25 cellular contexts compared by ENCODE assay signal in genomic region chr4:43766648-43767047, GRCh38.
DNase-seq lines count a peak whose midpoint lies in the region; ATAC-seq, FAIRE-seq and TF ChIP-seq lines count a peak whose summit lies in the region.
"Had no signal": no experiment of that assay in that cellular context is flagged by ENCODE, and none has a peak within 500 bp of the region (broad histone marks: within the 10 kb centered on the region; RNA-seq: fewer than 3 reads in every experiment).

No MANE protein-coding gene starts in this region.

- H2AFZ ChIP-seq in PC-3 (ENCODE audit: low read length): 0 out of 2 replicates have a peak overlapping the region, but pooled peaks have one; percentile 30

- H3K27me3 Mint-ChIP-seq in osteocyte (ENCODE audit: unreplicated experiment): no peaks in the 10 kb centered on the region
- H3K27me3 Mint-ChIP-seq: CD8-positive, alpha-beta memory T cell; stimulated activated memory B cell treated with anti-CD40 and anti-IgM and Interleukin-4, amounts not matched to agents 10 μg/mL and 1 μg/mL and 100 μg/mL, for 72 hours had no signal

- H3K27ac Mint-ChIP-seq in osteocyte (ENCODE audit: unreplicated experiment): no peak overlapping the region
- H3K27ac Mint-ChIP-seq: CD8-positive, alpha-beta memory T cell; stimulated activated memory B cell treated with anti-CD40 and anti-IgM and Interleukin-4, amounts not matched to agents 10 μg/mL and 1 μg/mL and 100 μg/mL, for 72 hours had no signal

- no peaks in the 10 kb centered on the region for H3K27me3 ChIP-seq in PC-3 (ENCODE audit: low read length)
- no peaks in the 10 kb centered on the region for H3K27me3 ChIP-seq in brain microvascular endothelial cell (replicated peaks)
- H3K27me3 ChIP-seq: pancreas had no signal

- H3K4me1 ChIP-seq in PC-3 (ENCODE audit: insufficient read depth, low read length): 0 out of 2 replicates have a peak, but pooled peaks cover 5% of the 10 kb centered on the region
- H3K4me1 ChIP-seq: pancreas had no signal

- no peak overlapping the region for H3K9ac ChIP-seq in PC-3 (ENCODE audit: low read length)

- no TSS peak for BruUV-seq in PC-3 (replicated peaks; lab: Mats Ljungman, UMichigan)

- TF ChIP-seq POLR2A in GM12892 (IDR thresholded peaks at IDR 0.05; ENCODE audit: low read depth, low read length): no peak

- H3F3A ChIP-seq in PC-3 (ENCODE audit: low read length, unreplicated experiment): no peaks in the 10 kb centered on the region

- in situ Hi-C loops in brain microvascular endothelial cell (cut with HindIII; ENCODE audit: low pct_ligation_motif_present, low sequenced_read_pairs): no loop called here

- H3K36me3 ChIP-seq in PC-3 (ENCODE audit: low read depth, low read length): no peaks in the 10 kb centered on the region
- H3K36me3 ChIP-seq in brain microvascular endothelial cell (replicated peaks): no peaks in the 10 kb centered on the region
- H3K36me3 ChIP-seq: pancreas had no signal

- H3K9me3 ChIP-seq in PC-3 (ENCODE audit: low read length): no peaks in the 10 kb centered on the region
- H3K9me3 ChIP-seq: pancreas had no signal

- H4K20me1 ChIP-seq in PC-3 (ENCODE audit: low read length): no peaks in the 10 kb centered on the region

- H3K27ac ChIP-seq in PC-3 (ENCODE audit: low read length): no peak overlapping the region
- no peak overlapping the region for H3K27ac ChIP-seq in brain microvascular endothelial cell
- H3K27ac ChIP-seq: pancreas had no signal

- H3K4me2 ChIP-seq in PC-3 (ENCODE audit: low read length): no peak overlapping the region

- intact Hi-C loops in PC-3 (cut with micrococcal nuclease): no loop called here

- no peaks in the 10 kb centered on the region for H3K4me1 Mint-ChIP-seq in osteocyte (ENCODE audit: unreplicated experiment)
- H3K4me1 Mint-ChIP-seq: CD8-positive, alpha-beta memory T cell had no signal

- H3K9me2 ChIP-seq in PC-3 (replicated peaks; ENCODE audit: low read length): no peaks in the 10 kb centered on the region

- no peaks in the 10 kb centered on the region for H3K36me3 Mint-ChIP-seq in osteocyte (ENCODE audit: unreplicated experiment)
- H3K36me3 Mint-ChIP-seq: CD8-positive, alpha-beta memory T cell; stimulated activated memory B cell treated with anti-CD40 and anti-IgM and Interleukin-4, amounts not matched to agents 10 μg/mL and 1 μg/mL and 100 μg/mL, for 72 hours had no signal

- no peaks in the 10 kb centered on the region for H3K9me3 Mint-ChIP-seq in osteocyte (ENCODE audit: unreplicated experiment)
- H3K9me3 Mint-ChIP-seq: stimulated activated memory B cell treated with anti-CD40 and anti-IgM and Interleukin-4, amounts not matched to agents 10 μg/mL and 1 μg/mL and 100 μg/mL, for 72 hours had no signal

- DNase-seq in GM12892 (ENCODE audit: insufficient read length) (no peak), PC-3 (no peak), NCI-H2107 treated with DMSO at 0.1 percent for 48 hours (lab: John Stamatoyannopoulos, UW; ENCODE audit: unreplicated experiment) (no peak), osteocyte (ENCODE audit: extremely low spot score, unreplicated experiment) (no peak), brain microvascular endothelial cell (no peak)
- no peak for DNase-seq in stimulated activated CD4-positive, alpha-beta T cell treated with anti-CD3 and anti-CD28 coated beads, Interleukin-2, amount 100 ng/mL, for 24 hours
- DNase-seq: activated CD4-positive, alpha-beta T cell treated with anti-CD3 and anti-CD28 coated beads, Interleukin-2, amount 50 U/mL, for 1 hour; activated CD8-positive, alpha-beta memory T cell treated with anti-CD3 and anti-CD28 coated beads, Interleukin-2, amount 50 U/mL, for 48 hours; activated gamma-delta T cell treated with Interleukin-2 at 50 U/mL for 16 hours; amniotic stem cell; CD8-positive, alpha-beta memory T cell; DND-41; erythroblast; HCEC 1CT; kidney glomerular epithelial cell; mammary epithelial cell; NCI-H2227 treated with DMSO at 0.1 percent for 48 hours; NCI-H82; pancreas; SIG-M5 had no signal

- no peak overlapping the region for H3K4me3 Mint-ChIP-seq in osteocyte (ENCODE audit: unreplicated experiment)
- H3K4me3 Mint-ChIP-seq: CD8-positive, alpha-beta memory T cell; stimulated activated memory B cell treated with anti-CD40 and anti-IgM and Interleukin-4, amounts not matched to agents 10 μg/mL and 1 μg/mL and 100 μg/mL, for 72 hours had no signal

- no peaks in the 10 kb centered on the region for H3K79me2 ChIP-seq in PC-3 (ENCODE audit: low read length)

- H3K4me3 ChIP-seq in PC-3 (ENCODE audit: low read length): no peak overlapping the region
- no peak overlapping the region for H3K4me3 ChIP-seq in brain microvascular endothelial cell (ENCODE audit: low read depth, low read length)
- H3K4me3 ChIP-seq: pancreas had no signal

- CTCF ChIA-PET in PC-3 (lab: Charles Lee): no interaction called here

- no peak for TF ChIP-seq CTCF in PC-3 (conservative IDR thresholded peaks at IDR 0.05; ENCODE audit: low read depth, low read length)
- TF ChIP-seq CTCF in osteocyte (IDR thresholded peaks at IDR 0.05): no peak
- no peak for TF ChIP-seq CTCF in brain microvascular endothelial cell (IDR thresholded peaks at IDR 0.05; ENCODE audit: low read depth, low read length, missing control alignments)

- FAIRE-seq in GM12892 (lab: Jason Lieb, UNC): peak; percentile 71
- FAIRE-seq: frontal cortex, pancreas had no signal

- POLR2A ChIA-PET in PC-3 (lab: Charles Lee; ENCODE audit: unreplicated experiment): no interaction called here

- ATAC-seq in GM19455 (IDR thresholded peaks at IDR 0.05; ENCODE audit: unreplicated experiment) (peak; percentile 57), HG02852 (IDR thresholded peaks at IDR 0.05; ENCODE audit: unreplicated experiment) (peak; percentile 43), PC-3 (no peak)
- ATAC-seq: pancreas; sciatic nerve; stimulated activated memory B cell treated with anti-CD40 and anti-IgM and Interleukin-4, amounts not matched to agents 10 μg/mL and 1 μg/mL and 100 μg/mL, for 72 hours had no signal
